In genomic region chr5:38809388-38810359, GRCh38 we compare ENCODE assay signal across 8 cellular contexts. TPM values are rescaled to one million over a fixed set of nuclear protein-coding genes. Genes with fewer than 3 reads are reported as not detected.
DNase-seq lines count a peak whose midpoint lies in the region; ATAC-seq and TF ChIP-seq lines count a peak whose summit lies in the region.

No MANE protein-coding gene starts in this region.

- H3K14ac ChIP-seq in mesenchymal stem cell (ENCODE audit: low read length in 2 of 2) = no peak overlapping the region

- H2AFZ ChIP-seq in mesenchymal stem cell (ENCODE audit: low read depth, low read length) = no peak overlapping the region

- no peak overlapping the region for H3K27ac Mint-ChIP-seq in endodermal cell

- no peaks in the 10 kb centered on the region for H3K79me1 ChIP-seq in mesenchymal stem cell (replicated peaks; ENCODE audit: low read length, poor library complexity, severe bottlenecking)

- WGBS in endodermal cell (ENCODE audit: insufficient coverage in 1 of 2, insufficient read length in 1 of 2), 2 experiments = 35 to 63% methylated on average over 4 to 14 of the region's 14 CpGs
- whole genome bisulfite sequencing in mesenchymal stem cell = 27% methylated on average over 13 of the region's 14 CpGs

- H3K36me3 ChIP-seq in endodermal cell (ENCODE audit: control insufficient read depth, insufficient read depth, low read length) = no peaks in the 10 kb centered on the region
- no peaks in the 10 kb centered on the region for H3K36me3 ChIP-seq in mesenchymal stem cell (ENCODE audit: control insufficient read depth in 1 of 2, insufficient read depth in 2 of 2, low read depth in 1 of 2, low read length in 2 of 2)

- H3K9me3 Mint-ChIP-seq in endodermal cell = no peaks in the 10 kb centered on the region

- ATAC-seq in HG03025 (IDR thresholded peaks at IDR 0.05; ENCODE audit: low FRiP score, unreplicated experiment) (peak; percentile 66), GM18519 (IDR thresholded peaks at IDR 0.05; ENCODE audit: low FRiP score, unreplicated experiment) (no peak)

- no peak overlapping the region for H3K4me2 ChIP-seq in mesenchymal stem cell (ENCODE audit: low read length, poor library complexity, severe bottlenecking)

- H2BK5ac ChIP-seq in mesenchymal stem cell (ENCODE audit: low read depth, low read length, poor library complexity, severe bottlenecking) = no peak overlapping the region

- no peak overlapping the region for H3K23ac ChIP-seq in mesenchymal stem cell (ENCODE audit: low read length in 2 of 2)

- H3K18ac ChIP-seq in mesenchymal stem cell (ENCODE audit: low read depth in 1 of 2, low read length in 2 of 2) = peak overlapping the region; percentile 44 to 78

- H3K4me1 ChIP-seq in endodermal cell (ENCODE audit: control insufficient read depth, insufficient read depth, low read length) (no peaks in the 10 kb centered on the region), mesenchymal stem cell (ENCODE audit: control insufficient read depth, insufficient read depth, low read depth, low read length) (peaks cover 13% of the 10 kb centered on the region)

- TF ChIP-seq CTCF in endodermal cell (conservative IDR thresholded peaks at IDR 0.05) = peak; percentile 96

- H4K8ac ChIP-seq in mesenchymal stem cell (ENCODE audit: low read length) = peak overlapping the region; percentile 93

- H3K27ac ChIP-seq in endodermal cell (ENCODE audit: low read depth, low read length) (no peak overlapping the region), mesenchymal stem cell (ENCODE audit: low read length, poor library complexity, severe bottlenecking) (no peak overlapping the region)

- peaks cover 4% of the 10 kb centered on the region for H3K4me1 Mint-ChIP-seq in endodermal cell

- peak overlapping the region; percentile 9 for H2BK15ac ChIP-seq in mesenchymal stem cell (ENCODE audit: low read depth, poor library complexity, severe bottlenecking)

- H3K9ac ChIP-seq in endodermal cell (ENCODE audit: extremely low read depth, low read length, poor library complexity, severe bottlenecking) = no peak overlapping the region
- peak overlapping the region; percentile 62 for H3K9ac ChIP-seq in mesenchymal stem cell (ENCODE audit: low read length)

- DNase-seq in ELR (ENCODE audit: low read depth) (peak; percentile 86), NCI-H345 treated with DMSO at 0.1 percent for 48 hours (lab: John Stamatoyannopoulos, UW; ENCODE audit: unreplicated experiment) (peak; percentile 53), endodermal cell (peak; percentile 93), mesenchymal stem cell (peak; percentile 91)
- DNase-seq in activated CD4-positive, alpha-beta T cell treated with anti-CD3 and anti-CD28 coated beads for 4 hours = peak; percentile 7 to 23
- peak; percentile 16 for DNase-seq in stimulated activated CD8-positive, alpha-beta memory T cell treated with anti-CD3 and anti-CD28 coated beads, Interleukin-7, amount 100 ng/mL, for 24 hours (ENCODE audit: low read depth)

- H2BK12ac ChIP-seq in mesenchymal stem cell (ENCODE audit: low read length in 2 of 2) = peak overlapping the region; percentile 85 to 91

- peaks cover 9% of the 10 kb centered on the region for H3K27me3 Mint-ChIP-seq in endodermal cell (ENCODE audit: insufficient read depth)

- H3K36me3 Mint-ChIP-seq in endodermal cell (ENCODE audit: low read depth) = no peaks in the 10 kb centered on the region

- H3K4me3 Mint-ChIP-seq in endodermal cell = no peak overlapping the region

- H3K4me3 ChIP-seq in endodermal cell (ENCODE audit: low read length) = no peak overlapping the region
- no peak overlapping the region for H3K4me3 ChIP-seq in mesenchymal stem cell (ENCODE audit: insufficient read depth in 1 of 2, low read depth in 1 of 2, low read length in 2 of 2)

- H4K91ac ChIP-seq in mesenchymal stem cell (ENCODE audit: low read length) = peak overlapping the region; percentile 94

- H3K27me3 ChIP-seq in endodermal cell (ENCODE audit: control insufficient read depth, insufficient read depth, low read length, poor library complexity, severe bottlenecking) = no peaks in the 10 kb centered on the region
- H3K27me3 ChIP-seq in mesenchymal stem cell (ENCODE audit: control insufficient read depth in 1 of 2, insufficient read depth in 1 of 2, low read length in 2 of 2) = no peaks in the 10 kb centered on the region

- peak overlapping the region; percentile 87 for H2BK120ac ChIP-seq in mesenchymal stem cell (ENCODE audit: low read depth, low read length)

- peak overlapping the region; percentile 73 to 84 for H3K4ac ChIP-seq in mesenchymal stem cell (ENCODE audit: low read depth in 1 of 2, low read length in 2 of 2)

- H3K9me3 ChIP-seq in endodermal cell (ENCODE audit: control insufficient read depth, low read length) (no peaks in the 10 kb centered on the region), mesenchymal stem cell (ENCODE audit: control insufficient read depth, low read length) (no peaks in the 10 kb centered on the region)

- H2AK5ac ChIP-seq in mesenchymal stem cell (ENCODE audit: low read length, severe bottlenecking) = peak overlapping the region; percentile 67

RNA-seq across cellular contexts. Expression of gene OSMR, which starts 36.1 kb away (rescaled TPM):
- 1 to 10 TPM; 1.3 to 4.4 TPM for total RNA-seq in endodermal cell
- 4.3 TPM for polyA plus RNA-seq in endodermal cell (2013, experiment 1 of 2)
- 6.6 TPM for polyA plus RNA-seq in endodermal cell (2013, experiment 2 of 2)
- polyA plus RNA-seq in mesenchymal stem cell (2013, experiment 1 of 2) = 139 TPM
- 136 TPM for polyA plus RNA-seq in mesenchymal stem cell (2013, experiment 2 of 2)

Comparison
In these comparisons a context has a peak if more than half of its experiments do, and no peak if none do; other contexts are left out.
1. DNase-seq: peak in every context shown above with its lines; median percentile 93 in endodermal cell; 91 in mesenchymal stem cell; 86 in ELR; 53 in NCI-H345 treated with DMSO at 0.1 percent for 48 hours; 16 in stimulated activated CD8-positive, alpha-beta memory T cell treated with anti-CD3 and anti-CD28 coated beads, Interleukin-7, amount 100 ng/mL, for 24 hours; 15 in activated CD4-positive, alpha-beta T cell treated with anti-CD3 and anti-CD28 coated beads for 4 hours.